1 cellular context compared by ENCODE assay signal in the genomic region with DNA sequence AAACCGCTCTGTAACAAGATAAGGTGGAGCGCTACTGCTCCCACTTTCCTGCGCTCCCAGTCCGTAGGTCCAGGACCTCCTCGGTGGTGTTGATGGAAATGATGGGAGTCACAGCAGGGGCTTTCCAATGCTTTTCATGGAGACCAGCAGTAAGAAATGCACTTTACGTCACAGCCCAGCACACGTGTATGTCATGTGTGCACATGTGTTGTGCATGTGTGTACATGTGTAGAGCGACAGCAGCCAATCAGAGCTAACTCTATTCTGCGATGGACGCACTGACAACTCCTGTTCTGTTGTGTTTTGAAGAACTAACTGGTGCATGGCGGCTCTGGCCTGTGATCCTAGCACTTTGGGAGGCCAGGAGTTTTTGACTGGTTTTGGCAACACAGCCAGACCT.
TF ChIP-seq lines count a peak whose summit lies in the region.

No MANE protein-coding gene starts in this region.

TF ChIP-seq in GM12878, 131 proteins besides CTCF, POLR2A, EP300 and RAD21:
- TF ChIP-seq SP1 (IDR thresholded peaks at IDR 0.05; ENCODE audit: low read depth, low read length) (no peak), ZNF384 (IDR thresholded peaks at IDR 0.05; ENCODE audit: borderline replicate concordance, low read depth, low read length) (no peak), PAX8 (IDR thresholded peaks at IDR 0.05) (no peak), TCF3 (IDR thresholded peaks at IDR 0.05; ENCODE audit: borderline replicate concordance, insufficient read depth, low read depth, low read length) (no peak), CREB1 (IDR thresholded peaks at IDR 0.05; ENCODE audit: low read depth) (no peak), SREBF1 (IDR thresholded peaks at IDR 0.05; ENCODE audit: low read length) (no peak), SPI1 (IDR thresholded peaks at IDR 0.05; ENCODE audit: borderline replicate concordance, insufficient read depth, low read depth, low read length) (no peak), TAF1 (IDR thresholded peaks at IDR 0.05; ENCODE audit: borderline replicate concordance, low read depth, low read length) (no peak)
